Comparison of ENCODE assay signal across 25 cellular contexts in the genomic region with DNA sequence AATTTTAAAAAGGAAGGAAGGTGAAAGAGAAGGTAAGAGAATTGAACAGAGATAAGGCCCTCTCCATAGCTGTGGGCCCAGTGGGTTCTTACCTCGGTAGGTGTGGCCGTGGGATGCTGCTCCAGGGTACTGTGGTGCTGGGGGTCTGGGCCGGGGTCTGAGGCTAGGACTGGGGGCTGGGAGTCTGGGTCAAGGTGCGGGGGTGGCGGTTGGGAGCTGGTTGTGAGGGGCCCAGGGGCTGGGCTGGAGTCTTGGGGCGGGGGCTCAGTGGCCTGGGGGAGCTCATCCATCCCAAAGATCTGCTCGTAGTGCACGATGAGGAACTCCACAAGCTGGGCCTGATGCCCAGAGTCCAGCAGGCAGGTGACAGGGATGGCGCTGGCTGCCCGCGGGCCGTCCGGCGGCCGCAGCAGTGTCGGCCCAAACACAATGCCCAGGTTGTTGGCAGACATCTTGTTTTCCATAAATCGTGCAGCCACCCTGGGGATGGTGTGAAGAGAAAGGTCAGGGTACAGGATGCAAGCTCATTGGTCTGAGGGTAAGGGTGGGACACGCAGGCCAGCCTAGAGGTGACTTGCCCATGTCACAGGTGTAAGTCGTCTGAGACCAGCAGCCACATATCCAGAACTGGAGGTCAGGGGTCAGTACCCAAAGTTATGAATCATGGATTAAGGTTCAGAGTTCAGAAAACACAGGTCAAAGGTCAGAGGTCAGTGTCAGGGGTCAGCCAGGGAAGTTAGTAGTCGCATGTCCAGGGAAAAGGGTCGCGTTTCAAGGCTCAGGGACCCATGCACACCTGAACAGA. TPM values are rescaled to one million over a fixed set of nuclear protein-coding genes. Genes with fewer than 3 reads are reported as not detected.
DNase-seq lines count a peak whose midpoint lies in the region; ATAC-seq and TF ChIP-seq lines count a peak whose summit lies in the region.
"Had no signal": no experiment of that assay in that cellular context is flagged by ENCODE, and none has a peak within 500 bp of the region (broad histone marks: within the 10 kb centered on the region; RNA-seq: fewer than 3 reads in every experiment).

No MANE protein-coding gene starts in this region.

- TF ChIP-seq POLR2A in spleen (IDR thresholded peaks at IDR 0.05): no peak

- no peak overlapping the region for H3K4me3 ChIP-seq in CD4-positive, alpha-beta memory T cell (ENCODE audit: low read length in 2 of 2)
- H3K4me3 ChIP-seq in spleen: no peak overlapping the region
- H3K4me3 ChIP-seq: body of pancreas, heart left ventricle, Peyer's patch had no signal

- peaks cover 70 to 92% of the 10 kb centered on the region in 2 donors for H3K36me3 Mint-ChIP-seq in CD14-positive monocyte
- H3K36me3 Mint-ChIP-seq in CD4-positive, alpha-beta memory T cell: peaks cover 32 to 59% of the 10 kb centered on the region in 2 donors
- H3K36me3 Mint-ChIP-seq in activated naive CD8-positive, alpha-beta T cell treated with anti-CD3 and anti-CD28 coated beads for 36 hours: peaks cover 43% of the 10 kb centered on the region
- H3K36me3 Mint-ChIP-seq in naive thymus-derived CD8-positive, alpha-beta T cell: peaks cover 0 to 77% (median 25%) of the 10 kb centered on the region in 3 donors

- H3K27me3 ChIP-seq in CD4-positive, alpha-beta memory T cell (ENCODE audit: insufficient read depth, low read length): no peaks in the 10 kb centered on the region
- H3K27me3 ChIP-seq in spleen (replicated peaks in 1 of 7): peaks cover 0 to under 1% (median 0%) of the 10 kb centered on the region in 7 donors
- H3K27me3 ChIP-seq: body of pancreas, Peyer's patch had no signal

- intact Hi-C loops in CD14-positive monocyte (cut with micrococcal nuclease) (no loop called here), spleen (cut with DNase I; ENCODE audit: low total_unique reads) (no loop called here)
- intact Hi-C loops in CD4-positive, alpha-beta memory T cell (cut with micrococcal nuclease): loop anchor here (5.0 kb wide), 1 partner anchor 37 kb away; no protein-coding TSS in a partner anchor

- H3K27ac ChIP-seq in CD4-positive, alpha-beta memory T cell (ENCODE audit: low read depth, low read length): no peak overlapping the region
- H3K27ac ChIP-seq in spleen: no peak overlapping the region
- H3K27ac ChIP-seq: body of pancreas, heart left ventricle, parathyroid adenoma, Peyer's patch had no signal

- H3K4me3 Mint-ChIP-seq in CD14-positive monocyte: no peak overlapping the region
- no peak overlapping the region for H3K4me3 Mint-ChIP-seq in CD4-positive, alpha-beta memory T cell
- no peak overlapping the region for H3K4me3 Mint-ChIP-seq in activated naive CD8-positive, alpha-beta T cell treated with anti-CD3 and anti-CD28 coated beads for 36 hours
- H3K4me3 Mint-ChIP-seq in naive thymus-derived CD8-positive, alpha-beta T cell: peak overlapping the region in 2 of 10 donors; percentile 42 to 46
- H3K4me3 Mint-ChIP-seq in stimulated activated naive CD8-positive, alpha-beta T cell treated with anti-CD3 and anti-CD28 coated beads, Interleukin-15, amount 100 ng/mL, for 72 hours: peak overlapping the region in 1 of 2 donors; percentile 31

- H3K9me3 Mint-ChIP-seq in CD14-positive monocyte: peaks cover 0 to 1% (median 0%) of the 10 kb centered on the region in 7 donors
- H3K9me3 Mint-ChIP-seq in CD4-positive, alpha-beta memory T cell: peaks cover 0 to 1% (median 0%) of the 10 kb centered on the region in 8 donors
- no peaks in the 10 kb centered on the region for H3K9me3 Mint-ChIP-seq in activated naive CD8-positive, alpha-beta T cell treated with anti-CD3 and anti-CD28 coated beads for 36 hours
- H3K9me3 Mint-ChIP-seq in naive thymus-derived CD8-positive, alpha-beta T cell: no peaks in the 10 kb centered on the region
- no peaks in the 10 kb centered on the region for H3K9me3 Mint-ChIP-seq in stimulated activated naive CD8-positive, alpha-beta T cell treated with anti-CD3 and anti-CD28 coated beads, Interleukin-15, amount 100 ng/mL, for 72 hours

- peaks cover 9% of the 10 kb centered on the region for H3K4me1 ChIP-seq in CD4-positive, alpha-beta memory T cell (ENCODE audit: insufficient read depth, low read length)
- H3K4me1 ChIP-seq in spleen: peaks cover 0 to 38% (median under 1%) of the 10 kb centered on the region in 6 donors
- H3K4me1 ChIP-seq: heart left ventricle, Peyer's patch had no signal

- H3K27ac Mint-ChIP-seq in CD14-positive monocyte: peak overlapping the region in 5 of 7 donors; percentile 22 to 70 (median 25)
- H3K27ac Mint-ChIP-seq in CD4-positive, alpha-beta memory T cell: peak overlapping the region in 6 of 7 donors; percentile 25 to 92 (median 54)
- peak overlapping the region; percentile 47 for H3K27ac Mint-ChIP-seq in activated naive CD8-positive, alpha-beta T cell treated with anti-CD3 and anti-CD28 coated beads for 36 hours
- peak overlapping the region in 8 of 10 donors; percentile 2 to 86 (median 60) for H3K27ac Mint-ChIP-seq in naive thymus-derived CD8-positive, alpha-beta T cell
- no peak overlapping the region for H3K27ac Mint-ChIP-seq in stimulated activated naive CD8-positive, alpha-beta T cell treated with anti-CD3 and anti-CD28 coated beads, Interleukin-15, amount 100 ng/mL, for 72 hours

- WGBS in spleen, 5 donors: 95 to 97% (median 96%) methylated on average over 21 to 22 of the region's 22 CpGs

- H3K4me1 Mint-ChIP-seq in CD14-positive monocyte: peaks cover 4% of the 10 kb centered on the region
- H3K4me1 Mint-ChIP-seq in CD4-positive, alpha-beta memory T cell: peaks cover 8 to 24% (median 14%) of the 10 kb centered on the region in 4 donors
- H3K4me1 Mint-ChIP-seq in activated naive CD8-positive, alpha-beta T cell treated with anti-CD3 and anti-CD28 coated beads for 36 hours: peaks cover 9% of the 10 kb centered on the region
- peaks cover 6 to 34% (median 17%) of the 10 kb centered on the region in 4 donors for H3K4me1 Mint-ChIP-seq in naive thymus-derived CD8-positive, alpha-beta T cell
- H3K4me1 Mint-ChIP-seq in stimulated activated naive CD8-positive, alpha-beta T cell treated with anti-CD3 and anti-CD28 coated beads, Interleukin-15, amount 100 ng/mL, for 72 hours: peaks cover 42% of the 10 kb centered on the region

- DNase-seq in CD14-positive monocyte (ENCODE audit: low spot score) (no peak), spleen (no peak)
- peak in 1 of 5 donors; percentile 22 for DNase-seq in CD4-positive, alpha-beta memory T cell
- DNase-seq in activated naive CD8-positive, alpha-beta T cell treated with anti-CD3 and anti-CD28 coated beads for 36 hours: no peak
- DNase-seq in naive thymus-derived CD8-positive, alpha-beta T cell: peak in 1 of 10 donors; percentile 57
- DNase-seq in stimulated activated naive CD8-positive, alpha-beta T cell treated with anti-CD3 and anti-CD28 coated beads, Interleukin-15, amount 100 ng/mL, for 72 hours: no peak
- DNase-seq: activated CD4-positive, CD25-positive, alpha-beta regulatory T cell treated with anti-CD3 and anti-CD28 coated beads, Interleukin-2, amount 50 U/mL, for 72 hours; body of pancreas; DMS53; effector CD4-positive, alpha-beta T cell; erythroblast; GDM1; heart left ventricle; left cardiac atrium; NCI-H1092 treated with DMSO at 0.1 percent for 48 hours; NCI-H187 treated with DMSO at 0.1 percent for 48 hours; NCI-H526; Peyer's patch; SIG-M5; stimulated activated CD4-positive, alpha-beta T cell treated with anti-CD3 and anti-CD28 coated beads, Interleukin-12 subunit alpha, Interleukin-12 subunit beta, amount 100 ng/mL, for 4 hours; stimulated activated CD4-positive, alpha-beta T cell treated with anti-CD3 and anti-CD28 coated beads, Interleukin-4, amount 100 ng/mL, for 24 hours; stimulated activated naive CD8-positive, alpha-beta T cell treated with anti-CD3 and anti-CD28 coated beads, Interleukin-15, Interleukin-2, amounts not matched to agents 100 U/mL and 50 U/mL, for 24 hours had no signal

- ATAC-seq in naive thymus-derived CD8-positive, alpha-beta T cell: no peak
- ATAC-seq in stimulated activated naive CD8-positive, alpha-beta T cell treated with anti-CD3 and anti-CD28 coated beads, Interleukin-15, amount 100 ng/mL, for 72 hours: no peak
- no peak for ATAC-seq in HG02610 (IDR thresholded peaks at IDR 0.05; ENCODE audit: unreplicated experiment)
- ATAC-seq: body of pancreas; heart left ventricle; left cardiac atrium; right cardiac atrium; stimulated activated naive CD8-positive, alpha-beta T cell treated with anti-CD3 and anti-CD28 coated beads, Interleukin-15, Interleukin-2, amounts not matched to agents 100 U/mL and 50 U/mL, for 24 hours had no signal

- CTCF ChIA-PET in CD4-positive, alpha-beta memory T cell (lab: Charles Lee; ENCODE audit: partially characterized antibody): no interaction called here

- H3K9me3 ChIP-seq in CD4-positive, alpha-beta memory T cell (ENCODE audit: control insufficient read depth in 1 of 2, low read length in 2 of 2): no peaks in the 10 kb centered on the region
- no peaks in the 10 kb centered on the region for H3K9me3 ChIP-seq in spleen
- H3K9me3 ChIP-seq: body of pancreas, heart left ventricle, Peyer's patch had no signal

- peaks cover 48% of the 10 kb centered on the region for H3K36me3 ChIP-seq in CD4-positive, alpha-beta memory T cell (ENCODE audit: insufficient read depth, low read length)
- peaks cover 0 to 98% (median 83%) of the 10 kb centered on the region in 6 donors for H3K36me3 ChIP-seq in spleen

- H3K27me3 Mint-ChIP-seq in CD14-positive monocyte (ENCODE audit: low read depth in 3 of 3): peaks cover 2 to 5% (median 3%) of the 10 kb centered on the region in 3 donors
- no peaks in the 10 kb centered on the region for H3K27me3 Mint-ChIP-seq in CD4-positive, alpha-beta memory T cell
- no peaks in the 10 kb centered on the region for H3K27me3 Mint-ChIP-seq in activated naive CD8-positive, alpha-beta T cell treated with anti-CD3 and anti-CD28 coated beads for 36 hours
- H3K27me3 Mint-ChIP-seq in naive thymus-derived CD8-positive, alpha-beta T cell: no peaks in the 10 kb centered on the region
- no peaks in the 10 kb centered on the region for H3K27me3 Mint-ChIP-seq in stimulated activated naive CD8-positive, alpha-beta T cell treated with anti-CD3 and anti-CD28 coated beads, Interleukin-15, amount 100 ng/mL, for 72 hours

- TF ChIP-seq CTCF in CD14-positive monocyte (IDR thresholded peaks at IDR 0.05) (no peak), spleen (IDR thresholded peaks at IDR 0.05 in 8 of 11, conservative IDR thresholded peaks at IDR 0.05 in 3 of 11) (no peak)

- POLR2A ChIA-PET in CD4-positive, alpha-beta memory T cell (lab: Charles Lee; ENCODE audit: partially characterized antibody): interaction anchor here (0.9 to 1.5 kb wide), 4 partner anchors 10 to 80 kb away, joined by 3 to 6 read pairs (median 3); no protein-coding TSS in a partner anchor
- POLR2A ChIA-PET in naive thymus-derived CD8-positive, alpha-beta T cell (lab: Charles Lee): interaction anchor here (0.6 to 3.5 kb wide), 6 partner anchors 24 to 246 kb away, joined by 3 to 15 read pairs (median 4); a partner anchor contains a TSS

RNA-seq across cellular contexts. Expression of a gene that starts 5.9 kb away (rescaled TPM):
- polyA plus RNA-seq in CD14-positive monocyte (1 to 10 TPM; 1.9 to 2.2 TPM), spleen (10 to 100 TPM; 12.4 to 44.1 (median 41.9) TPM)
- 10 to 100 TPM; 70.7 to 72.4 TPM for total RNA-seq in CD4-positive, alpha-beta memory T cell
- polyA plus RNA-seq in CD4-positive, alpha-beta memory T cell: 10 to 100 TPM; 27.2 to 37.7 TPM
- total RNA-seq in activated naive CD8-positive, alpha-beta T cell treated with anti-CD3 and anti-CD28 coated beads for 36 hours: 10 to 100 TPM; 23.7 to 28.4 TPM
- total RNA-seq in naive thymus-derived CD8-positive, alpha-beta T cell: 10 to 100 TPM; 82.7 to 93.1 TPM
- 10 to 100 TPM; 12.9 to 38.0 (median 16.7) TPM for polyA plus RNA-seq in naive thymus-derived CD8-positive, alpha-beta T cell
- 10 to 100 TPM; 23.7 to 62.8 (median 41.1) TPM for total RNA-seq in spleen

RNA-seq across cellular contexts. Expression of a gene that starts 9.5 kb away (rescaled TPM):
- polyA plus RNA-seq in CD14-positive monocyte (10 to 100 TPM; 41.4 to 75.1 TPM), spleen (10 to 100 TPM; 26.7 to 60.5 (median 31.9) TPM)
- 100 to 1,000 TPM; 101 to 105 TPM for total RNA-seq in CD4-positive, alpha-beta memory T cell
- polyA plus RNA-seq in CD4-positive, alpha-beta memory T cell: 10 to 100 TPM; 28.4 to 49.7 TPM
- 10 to 100 TPM; 53.3 to 54.7 TPM for total RNA-seq in activated naive CD8-positive, alpha-beta T cell treated with anti-CD3 and anti-CD28 coated beads for 36 hours
- 100 to 1,000 TPM; 133 to 135 TPM for total RNA-seq in naive thymus-derived CD8-positive, alpha-beta T cell
- 10 to 100 TPM; 40.6 to 72.4 (median 41.9) TPM for polyA plus RNA-seq in naive thymus-derived CD8-positive, alpha-beta T cell
- total RNA-seq in spleen: 100 to 1,000 TPM in 2 of 7 donors, 10 to 100 TPM in 5; 59.9 to 141 (median 96.9) TPM

RNA-seq across cellular contexts. Expression of a gene that starts 15.4 kb away (rescaled TPM):
- polyA plus RNA-seq in CD14-positive monocyte: not detected
- 10 to 100 TPM; 46.5 to 56.3 TPM for total RNA-seq in CD4-positive, alpha-beta memory T cell
- 10 to 100 TPM in 1 of 2 donors, 1 to 10 TPM in 1; 3.9 to 11.8 TPM for polyA plus RNA-seq in CD4-positive, alpha-beta memory T cell
- total RNA-seq in activated naive CD8-positive, alpha-beta T cell treated with anti-CD3 and anti-CD28 coated beads for 36 hours: 1 to 10 TPM; 8.2 to 9.6 TPM
- 10 to 100 TPM; 46.0 to 49.4 TPM for total RNA-seq in naive thymus-derived CD8-positive, alpha-beta T cell
- polyA plus RNA-seq in naive thymus-derived CD8-positive, alpha-beta T cell: 1 to 10 TPM; 2.6 to 6.9 (median 4.2) TPM
- total RNA-seq in spleen: 10 to 100 TPM in 2 of 7 donors, 1 to 10 TPM in 5; 5.3 to 12.5 (median 9.3) TPM
- 10 to 100 TPM in 2 of 3 donors, 1 to 10 TPM in 1; 4.4 to 17.8 (median 15.0) TPM for polyA plus RNA-seq in spleen

RNA-seq across cellular contexts. Expression of a gene that starts 29.6 kb away (rescaled TPM):
- 10 to 100 TPM; 16.9 to 21.9 TPM for polyA plus RNA-seq in CD14-positive monocyte
- 100 to 1,000 TPM; 137 to 139 TPM for total RNA-seq in CD4-positive, alpha-beta memory T cell
- 10 to 100 TPM; 21.3 to 54.7 TPM for polyA plus RNA-seq in CD4-positive, alpha-beta memory T cell
- 10 to 100 TPM; 72.6 to 76.4 TPM for total RNA-seq in activated naive CD8-positive, alpha-beta T cell treated with anti-CD3 and anti-CD28 coated beads for 36 hours
- total RNA-seq in naive thymus-derived CD8-positive, alpha-beta T cell: 100 to 1,000 TPM; 155 to 158 TPM
- polyA plus RNA-seq in naive thymus-derived CD8-positive, alpha-beta T cell: 10 to 100 TPM; 15.3 to 46.7 (median 20.7) TPM
- total RNA-seq in spleen: 100 to 1,000 TPM in 5 of 7 donors, 10 to 100 TPM in 2; 88.4 to 301 (median 113) TPM
- polyA plus RNA-seq in spleen: 10 to 100 TPM; 39.7 to 95.3 (median 91.6) TPM

RNA-seq across cellular contexts. Expression of a gene that starts 34.7 kb away (rescaled TPM):
- polyA plus RNA-seq in CD14-positive monocyte: 1 to 10 TPM; 5.5 to 8.4 TPM
- 100 to 1,000 TPM; 152 to 156 TPM for total RNA-seq in CD4-positive, alpha-beta memory T cell
- polyA plus RNA-seq in CD4-positive, alpha-beta memory T cell: 100 to 1,000 TPM in 1 of 2 donors, 10 to 100 TPM in 1; 97.3 to 113 TPM
- 10 to 100 TPM; 71.8 to 73.2 TPM for total RNA-seq in activated naive CD8-positive, alpha-beta T cell treated with anti-CD3 and anti-CD28 coated beads for 36 hours
- total RNA-seq in naive thymus-derived CD8-positive, alpha-beta T cell: 100 to 1,000 TPM; 252 to 269 TPM
- polyA plus RNA-seq in naive thymus-derived CD8-positive, alpha-beta T cell: 100 to 1,000 TPM in 2 of 3 donors, 10 to 100 TPM in 1; 99.7 to 144 (median 131) TPM
- total RNA-seq in spleen: 10 to 100 TPM; 29.6 to 58.3 (median 41.1) TPM
- 10 to 100 TPM; 29.8 to 51.9 (median 46.3) TPM for polyA plus RNA-seq in spleen

Comparison
In these comparisons a context has a peak if more than half of its experiments do, and no peak if none do; other contexts are left out.
1. H3K27ac Mint-ChIP-seq: peak in CD14-positive monocyte (5 of 7), CD4-positive, alpha-beta memory T cell (6 of 7), activated naive CD8-positive, alpha-beta T cell treated with anti-CD3 and anti-CD28 coated beads for 36 hours (single experiment) and naive thymus-derived CD8-positive, alpha-beta T cell (8 of 10); none in stimulated activated naive CD8-positive, alpha-beta T cell treated with anti-CD3 and anti-CD28 coated beads, Interleukin-15, amount 100 ng/mL, for 72 hours (0 of 2).